Comparison of ENCODE assay signal across 16 cellular contexts in genomic region chr18:24026457-24026856, GRCh38. TPM values are rescaled to one million over a fixed set of nuclear protein-coding genes. Genes with fewer than 3 reads are reported as not detected.
DNase-seq lines count a peak whose midpoint lies in the region; ATAC-seq and TF ChIP-seq lines count a peak whose summit lies in the region.
"Had no signal": no experiment of that assay in that cellular context is flagged by ENCODE, and none has a peak within 500 bp of the region (broad histone marks: within the 10 kb centered on the region; RNA-seq: fewer than 3 reads in every experiment).

No MANE protein-coding gene starts in this region.

- in situ Hi-C loops in G401 (cut with HindIII; ENCODE audit: low sequenced_read_pairs): no loop called here

- DNase-seq in HFFc6: no peak
- DNase-seq in adipocyte (ENCODE audit: low read depth): no peak
- no peak for DNase-seq in natural killer cell
- DNase-seq in DMS 273 (lab: John Stamatoyannopoulos, UW; ENCODE audit: unreplicated experiment): no peak
- no peak for DNase-seq in G401 (ENCODE audit: low spot score)
- no peak for DNase-seq in hepatic stellate cell (ENCODE audit: low spot score)
- DNase-seq: cortex of kidney, DMS 273 treated with DMSO at 0.1 percent for 48 hours, NCI-H1930, nephron progenitor cell, SK-N-SH had no signal

- no peak overlapping the region for H3K9ac ChIP-seq in BLaER1 treated with 17β-estradiol and CSF1 and Interleukin-3, amounts not matched to agents 10 nM and 100 nM
- peak overlapping the region; percentile 69 for H3K9ac ChIP-seq in adipocyte (ENCODE audit: low read length)
- H3K9ac ChIP-seq: SK-N-SH had no signal

- H3K9me3 Mint-ChIP-seq in HFFc6 (no peaks in the 10 kb centered on the region), natural killer cell (no peaks in the 10 kb centered on the region)
- H3K9me3 Mint-ChIP-seq: activated T-helper 1 cell treated with anti-CD3 and anti-CD28 coated beads, Interleukin-12 subunit alpha, Interleukin-12 subunit beta, Interleukin-2, Interleukin-4 antibody, amounts not matched to agents 30 ng/mL and 10 ng/mL and 1 ng/mL, durations not matched to agents 14 hours and 24 hours and 36 hours; nephron progenitor cell had no signal

- TF ChIP-seq CTCF in HFFc6 (IDR thresholded peaks at IDR 0.05) (no peak), natural killer cell (IDR thresholded peaks at IDR 0.05) (no peak)

- peak overlapping the region; percentile 57 for H3K4me3 Mint-ChIP-seq in HFFc6
- no peak overlapping the region for H3K4me3 Mint-ChIP-seq in natural killer cell
- H3K4me3 Mint-ChIP-seq: activated T-helper 1 cell treated with anti-CD3 and anti-CD28 coated beads, Interleukin-12 subunit alpha, Interleukin-12 subunit beta, Interleukin-2, Interleukin-4 antibody, amounts not matched to agents 30 ng/mL and 10 ng/mL and 1 ng/mL, durations not matched to agents 14 hours and 24 hours and 36 hours; nephron progenitor cell had no signal

- H3K36me3 Mint-ChIP-seq in HFFc6 (ENCODE audit: low read depth) (peaks cover 5% of the 10 kb centered on the region; the same call in 1 of the 2 replicates), natural killer cell (no peaks in the 10 kb centered on the region)

- peaks cover 3 to 92% (median 42%) of the 10 kb centered on the region in 11 experiments; a peak in 20 of 22 replicates for H4K20me1 ChIP-seq in BLaER1 treated with 17β-estradiol and CSF1 and Interleukin-3, amounts not matched to agents 10 nM and 100 nM

- H3K27me3 ChIP-seq in BLaER1 treated with 17β-estradiol and CSF1 and Interleukin-3, amounts not matched to agents 10 nM and 100 nM: no peaks in the 10 kb centered on the region
- H3K27me3 ChIP-seq in adipocyte (replicated peaks; ENCODE audit: control insufficient read depth, insufficient read depth, low read length): no peaks in the 10 kb centered on the region
- H3K27me3 ChIP-seq: MG63 had no signal

- 0 out of 22 replicates have a peak, but pooled peaks cover 0 to 5% (median 0%) of the 10 kb centered on the region in 11 experiments for H3K9me3 ChIP-seq in BLaER1 treated with 17β-estradiol and CSF1 and Interleukin-3, amounts not matched to agents 10 nM and 100 nM (replicated peaks in 1 of 11)
- no peaks in the 10 kb centered on the region for H3K9me3 ChIP-seq in adipocyte (ENCODE audit: control insufficient read depth, low read length)
- H3K9me3 ChIP-seq: MG63, SK-N-SH had no signal

- no peak for ATAC-seq in natural killer cell
- ATAC-seq: Panc1 had no signal

- H3K27ac Mint-ChIP-seq in HFFc6 (no peak overlapping the region; the same call in 1 of the 2 replicates), natural killer cell (peak overlapping the region; percentile 32 to 49)
- H3K27ac Mint-ChIP-seq: activated T-helper 1 cell treated with anti-CD3 and anti-CD28 coated beads, Interleukin-12 subunit alpha, Interleukin-12 subunit beta, Interleukin-2, Interleukin-4 antibody, amounts not matched to agents 30 ng/mL and 10 ng/mL and 1 ng/mL, durations not matched to agents 14 hours and 24 hours and 36 hours; nephron progenitor cell had no signal

- H3K36me3 ChIP-seq in BLaER1 treated with 17β-estradiol and CSF1 and Interleukin-3, amounts not matched to agents 10 nM and 100 nM: peaks cover 8 to 73% (median 48%) of the 10 kb centered on the region in 11 experiments
- H3K36me3 ChIP-seq in adipocyte (ENCODE audit: control insufficient read depth, insufficient read depth, low read length, severe bottlenecking): peaks cover 10% of the 10 kb centered on the region
- H3K36me3 ChIP-seq: MG63 had no signal

- H3K4me1 ChIP-seq in BLaER1 treated with 17β-estradiol and CSF1 and Interleukin-3, amounts not matched to agents 10 nM and 100 nM: peaks cover 38 to 62% (median 48%) of the 10 kb centered on the region in 10 experiments
- peaks cover 70% of the 10 kb centered on the region for H3K4me1 ChIP-seq in adipocyte (ENCODE audit: control insufficient read depth, insufficient read depth, low read length)

- intact Hi-C loops in natural killer cell (cut with micrococcal nuclease): no loop called here

- peak overlapping the region in 4 of 11 experiments; percentile 49 to 69 (median 62); a peak in 8 of 22 replicates for H3K27ac ChIP-seq in BLaER1 treated with 17β-estradiol and CSF1 and Interleukin-3, amounts not matched to agents 10 nM and 100 nM

- H3K4me1 Mint-ChIP-seq in HFFc6 (ENCODE audit: low read depth) (peaks cover 45% of the 10 kb centered on the region), natural killer cell (peaks cover 74 to 75% of the 10 kb centered on the region in 2 donors)
- H3K4me1 Mint-ChIP-seq: nephron progenitor cell had no signal

- H3K27me3 Mint-ChIP-seq in HFFc6 (ENCODE audit: insufficient read depth) (no peaks in the 10 kb centered on the region), natural killer cell (ENCODE audit: low read depth in 2 of 2) (no peaks in the 10 kb centered on the region)

- H3K4me2 ChIP-seq in BLaER1 treated with 17β-estradiol and CSF1 and Interleukin-3, amounts not matched to agents 10 nM and 100 nM: peak overlapping the region; percentile 4 to 76 (median 63); a peak in 14 of 22 replicates

- no peak overlapping the region for H3K4me3 ChIP-seq in BLaER1 treated with 17β-estradiol and CSF1 and Interleukin-3, amounts not matched to agents 10 nM and 100 nM
- peak overlapping the region; percentile 30 for H3K4me3 ChIP-seq in adipocyte (ENCODE audit: low read length)
- H3K4me3 ChIP-seq: lung, MG63 had no signal

RNA-seq across cellular contexts. Expression of gene TTC39C, which starts 11.9 kb away (rescaled TPM):
- total RNA-seq in HFFc6 (2021; fragmentation: NEBNext Ultra II Directional; extraction: Animal tissue kit (Norgen Biotek cat#: 25700)): 10 to 100 TPM; 10.1 to 21.3 (median 17.4) TPM
- total RNA-seq in natural killer cell: 10 to 100 TPM; 39.0 to 61.5 (median 44.3) TPM
- total RNA-seq in G401 (2014; rRNA removed; shearing (Covaris generic)): 3.1 and 4.1 TPM in 2 replicates
